10 cellular contexts compared by ENCODE assay signal in the genomic region with DNA sequence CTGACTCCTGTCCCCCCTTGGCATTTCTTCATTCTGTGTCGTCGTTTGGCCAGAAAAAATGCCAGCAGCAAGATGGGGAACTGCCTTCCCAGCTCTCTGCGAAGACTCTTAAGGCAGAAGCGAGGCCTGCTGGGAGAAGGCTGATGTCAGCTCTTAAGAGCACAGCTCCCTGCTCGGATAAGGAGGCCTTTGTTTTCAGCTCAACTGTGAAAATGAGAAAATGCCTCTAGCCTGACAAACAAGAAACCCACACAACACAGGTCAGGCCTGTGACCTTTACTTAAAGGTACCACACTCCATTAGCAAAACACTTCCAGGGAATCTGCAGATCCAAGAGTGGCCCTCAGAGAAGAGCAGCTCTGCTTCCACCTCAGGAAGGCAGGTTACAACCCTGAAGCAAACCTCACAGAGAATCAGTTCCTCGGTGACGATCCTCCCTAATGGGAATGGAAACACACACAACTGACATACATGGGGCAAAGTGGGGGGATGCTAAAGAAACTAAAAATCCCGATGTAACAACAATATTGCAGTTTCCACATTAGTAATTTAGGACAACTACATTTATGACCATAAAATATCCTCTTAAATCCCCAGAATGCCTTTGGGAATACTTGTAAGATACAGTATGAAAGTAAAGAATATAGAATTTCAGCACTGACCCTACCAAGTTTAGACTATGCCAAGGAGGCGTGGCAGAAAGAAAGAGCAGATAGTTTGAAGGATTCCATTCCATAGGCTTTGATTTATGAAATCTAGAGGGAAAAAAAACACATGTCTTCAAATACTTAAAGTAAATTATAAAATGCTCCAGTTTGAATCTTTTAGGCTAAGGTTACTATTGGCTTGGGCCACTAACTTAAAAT. TPM values are rescaled to one million over a fixed set of nuclear protein-coding genes. Genes with fewer than 3 reads are reported as not detected.
DNase-seq lines count a peak whose midpoint lies in the region; ATAC-seq, FAIRE-seq and TF ChIP-seq lines count a peak whose summit lies in the region.
"Had no signal": no experiment of that assay in that cellular context is flagged by ENCODE, and none has a peak within 500 bp of the region (broad histone marks: within the 10 kb centered on the region; RNA-seq: fewer than 3 reads in every experiment).

No MANE protein-coding gene starts in this region.

- DNase-seq in CD14-positive monocyte (ENCODE audit: low spot score) (no peak), Peyer's patch (no peak), D721Med (ENCODE audit: insufficient read length, low spot score) (no peak), GM10248 (ENCODE audit: extremely low spot score) (no peak), HTR-8/SVneo (ENCODE audit: insufficient read length, low spot score) (no peak)
- DNase-seq in naive thymus-derived CD4-positive, alpha-beta T cell: no peak

- H3K36me3 Mint-ChIP-seq in CD14-positive monocyte: peaks cover 30 to 38% of the 10 kb centered on the region in 2 donors
- peaks cover 14 to 56% (median 18%) of the 10 kb centered on the region in 5 donors for H3K36me3 Mint-ChIP-seq in naive thymus-derived CD4-positive, alpha-beta T cell

- intact Hi-C loops in CD14-positive monocyte (cut with micrococcal nuclease): no loop called here
- intact Hi-C loops in naive thymus-derived CD4-positive, alpha-beta T cell (cut with micrococcal nuclease): no loop called here

- no peaks in the 10 kb centered on the region for H3K27me3 Mint-ChIP-seq in CD14-positive monocyte (ENCODE audit: low read depth in 3 of 3)
- H3K27me3 Mint-ChIP-seq in naive thymus-derived CD4-positive, alpha-beta T cell: no peaks in the 10 kb centered on the region
- H3K27me3 Mint-ChIP-seq: central memory CD8-positive, alpha-beta T cell had no signal

- peaks cover 0 to 51% (median 0%) of the 10 kb centered on the region in 4 donors for H3K4me1 ChIP-seq in Peyer's patch
- peaks cover 0 to 10% of the 10 kb centered on the region in 2 donors for H3K4me1 ChIP-seq in naive thymus-derived CD4-positive, alpha-beta T cell (ENCODE audit: control insufficient read depth in 2 of 2, insufficient read depth in 2 of 2, low read length in 2 of 2)

- FAIRE-seq in D721Med (lab: Jason Lieb, UNC): no peak
- FAIRE-seq in HTR-8/SVneo (lab: Jason Lieb, UNC): no peak
- FAIRE-seq: GM18507 had no signal

- peaks cover 0 to 1% (median 0%) of the 10 kb centered on the region in 7 donors for H3K9me3 Mint-ChIP-seq in CD14-positive monocyte
- H3K9me3 Mint-ChIP-seq in naive thymus-derived CD4-positive, alpha-beta T cell: peaks cover 0 to 5% (median 0%) of the 10 kb centered on the region in 11 donors
- H3K9me3 Mint-ChIP-seq: central memory CD8-positive, alpha-beta T cell had no signal

- peak overlapping the region; percentile 32 to 70 (median 48) for H3K27ac ChIP-seq in Peyer's patch
- H3K27ac ChIP-seq in naive thymus-derived CD4-positive, alpha-beta T cell (ENCODE audit: low read depth, low read length): no peak overlapping the region

- H3K27ac Mint-ChIP-seq in CD14-positive monocyte: peak overlapping the region in 4 of 7 donors; percentile 12 to 63 (median 16)
- H3K27ac Mint-ChIP-seq in naive thymus-derived CD4-positive, alpha-beta T cell: peak overlapping the region in 6 of 9 donors; percentile 34 to 79 (median 68)

- TF ChIP-seq CTCF in CD14-positive monocyte (IDR thresholded peaks at IDR 0.05): no peak
- no peak for TF ChIP-seq CTCF in Peyer's patch (IDR thresholded peaks at IDR 0.05)
- no peak for TF ChIP-seq CTCF in D721Med (IDR thresholded peaks at IDR 0.05; ENCODE audit: insufficient read depth, missing control alignments)
- no peak for TF ChIP-seq CTCF in GM10248 (IDR thresholded peaks at IDR 0.05; ENCODE audit: control extremely low read depth, extremely low read depth, low read depth, missing control alignments)

- no peak overlapping the region for H3K4me3 Mint-ChIP-seq in CD14-positive monocyte
- H3K4me3 Mint-ChIP-seq in naive thymus-derived CD4-positive, alpha-beta T cell: no peak overlapping the region
- H3K4me3 Mint-ChIP-seq: central memory CD8-positive, alpha-beta T cell had no signal

- POLR2A ChIA-PET in naive thymus-derived CD4-positive, alpha-beta T cell (lab: Charles Lee): no interaction called here
- POLR2A ChIA-PET in GM10248 (lab: Yijun Ruan, JAX): no interaction called here

- peaks cover 18% of the 10 kb centered on the region for H3K4me1 Mint-ChIP-seq in CD14-positive monocyte
- H3K4me1 Mint-ChIP-seq in naive thymus-derived CD4-positive, alpha-beta T cell: peaks cover 31 to 78% (median 74%) of the 10 kb centered on the region in 7 donors

- no peaks in the 10 kb centered on the region for H3K36me3 ChIP-seq in Peyer's patch
- H3K36me3 ChIP-seq in naive thymus-derived CD4-positive, alpha-beta T cell (ENCODE audit: control insufficient read depth in 2 of 3, insufficient read depth in 3 of 3, low read length in 3 of 3): peaks cover 0 to 5% (median 0%) of the 10 kb centered on the region in 3 experiments

- TF ChIP-seq POLR2A in Peyer's patch (IDR thresholded peaks at IDR 0.05): no peak

- peak; percentile 84 for ATAC-seq in esophagus mucosa
- no peak for ATAC-seq in naive thymus-derived CD4-positive, alpha-beta T cell
- no peak for ATAC-seq in HG03520 (IDR thresholded peaks at IDR 0.05; ENCODE audit: unreplicated experiment)

- no peaks in the 10 kb centered on the region for H3K27me3 ChIP-seq in Peyer's patch
- H3K27me3 ChIP-seq in naive thymus-derived CD4-positive, alpha-beta T cell (ENCODE audit: control insufficient read depth in 2 of 2, insufficient read depth in 2 of 2, low read length in 2 of 2): no peaks in the 10 kb centered on the region

- H3K4me3 ChIP-seq in Peyer's patch: no peak overlapping the region
- H3K4me3 ChIP-seq in naive thymus-derived CD4-positive, alpha-beta T cell (ENCODE audit: low read length): no peak overlapping the region

- no peaks in the 10 kb centered on the region for H3K9me3 ChIP-seq in Peyer's patch
- H3K9me3 ChIP-seq in naive thymus-derived CD4-positive, alpha-beta T cell (ENCODE audit: control insufficient read depth in 2 of 3, low read length in 3 of 3): no peaks in the 10 kb centered on the region

- CTCF ChIA-PET in naive thymus-derived CD4-positive, alpha-beta T cell (lab: Charles Lee): interaction anchor here (0.9 kb wide), 1 partner anchor 35 kb away, joined by 4 read pairs; no protein-coding TSS in a partner anchor
- CTCF ChIA-PET in GM10248 (lab: Yijun Ruan, JAX): interaction anchor here (1.3 to 1.7 kb wide), 2 partner anchors 10 to 20 kb away, joined by 4 read pairs; no protein-coding TSS in a partner anchor

RNA-seq across cellular contexts. Expression of a gene that starts 52.1 kb away (rescaled TPM):
- 10 to 100 TPM in 1 of 2 donors, 1 to 10 TPM in 1; 8.5 to 10.0 TPM for polyA plus RNA-seq in CD14-positive monocyte
- total RNA-seq in Peyer's patch (10 to 100 TPM; 41.7 to 66.7 (median 59.4) TPM), esophagus mucosa (36.3 TPM)
- 10 to 100 TPM; 22.9 to 44.8 (median 36.2) TPM for total RNA-seq in naive thymus-derived CD4-positive, alpha-beta T cell
- polyA plus RNA-seq in naive thymus-derived CD4-positive, alpha-beta T cell: 10 to 100 TPM; 18.6 to 23.8 TPM
